In the genomic region with DNA sequence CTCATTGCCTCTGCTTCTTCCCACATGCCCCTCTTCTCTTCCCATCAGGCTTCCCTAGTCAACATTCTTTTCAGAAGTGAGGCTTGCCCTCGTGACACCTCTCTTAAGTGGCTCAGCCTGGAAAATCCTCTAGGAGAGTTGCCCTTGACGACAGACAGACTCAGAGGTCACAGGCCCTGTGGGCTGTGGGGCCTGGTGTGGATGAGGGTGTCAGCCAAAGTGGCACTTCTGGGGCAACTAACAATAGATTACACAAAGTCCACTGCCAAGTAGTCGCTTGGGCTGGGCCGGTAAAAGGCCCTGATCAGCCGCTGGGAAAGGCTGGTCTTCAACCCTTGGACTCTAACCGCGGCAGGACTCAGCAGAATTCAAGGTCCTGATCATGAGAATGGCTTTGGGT, we compare ENCODE assay signal across 22 cellular contexts. TPM values are rescaled to one million over a fixed set of nuclear protein-coding genes. Genes with fewer than 3 reads are reported as not detected.
DNase-seq lines count a peak whose midpoint lies in the region; ATAC-seq and TF ChIP-seq lines count a peak whose summit lies in the region.
"Had no signal": no experiment of that assay in that cellular context is flagged by ENCODE, and none has a peak within 500 bp of the region (broad histone marks: within the 10 kb centered on the region; RNA-seq: fewer than 3 reads in every experiment).

No MANE protein-coding gene starts in this region.

- H3K9me3 ChIP-seq in Peyer's patch (no peaks in the 10 kb centered on the region), right lobe of liver (no peaks in the 10 kb centered on the region)
- H3K9me3 ChIP-seq: gastroesophageal sphincter, suprapubic skin had no signal

- H3K27me3 ChIP-seq in Peyer's patch (no peaks in the 10 kb centered on the region), right lobe of liver (no peaks in the 10 kb centered on the region)
- H3K27me3 ChIP-seq: suprapubic skin had no signal

- WGBS in right lobe of liver (ENCODE audit: insufficient coverage, low coverage, low lambda C conversion rate, missing lambda C conversion rate): 21% methylated on average over 4 of the region's 7 CpGs

- TF ChIP-seq POLR2A in Peyer's patch (IDR thresholded peaks at IDR 0.05) (peak in 1 of 2 donors; percentile 49), right lobe of liver (IDR thresholded peaks at IDR 0.05) (no peak)

- peak; percentile 83 to 95 (median 89) for ATAC-seq in right lobe of liver
- ATAC-seq: gastroesophageal sphincter had no signal

- H3K4me1 ChIP-seq in Peyer's patch: peaks cover 0 to 36% (median 0%) of the 10 kb centered on the region in 4 donors
- H3K4me1 ChIP-seq in right lobe of liver: peaks cover 0 to 17% (median 3%) of the 10 kb centered on the region in 4 donors
- H3K4me1 ChIP-seq: gastroesophageal sphincter had no signal

- TF ChIP-seq CTCF in Peyer's patch (IDR thresholded peaks at IDR 0.05) (no peak), right lobe of liver (IDR thresholded peaks at IDR 0.05) (no peak), retinal pigment epithelial cell (conservative IDR thresholded peaks at IDR 0.05; ENCODE audit: low read depth, low read length) (no peak)

- peak in 2 of 3 donors; percentile 83 to 87 for DNase-seq in Peyer's patch
- DNase-seq in foreskin melanocyte: peak; percentile 11
- DNase-seq in right lobe of liver: peak; percentile 49 to 78 (median 77)
- DNase-seq in retinal pigment epithelial cell (ENCODE audit: low read depth): peak; percentile 32
- no peak for DNase-seq in dermis blood vessel endothelial cell
- DNase-seq in DMS79 treated with DMSO at 0.1 percent for 48 hours (lab: John Stamatoyannopoulos, UW): no peak
- DNase-seq in GDM1 (lab: John Stamatoyannopoulos, UW): no peak
- DNase-seq in stimulated activated CD4-positive, alpha-beta T cell treated with anti-CD3 and anti-CD28 coated beads, Interleukin-2, amount 100 ng/mL, for 48 hours: no peak
- DNase-seq: activated CD4-positive, alpha-beta T cell treated with anti-CD3 and anti-CD28 coated beads, Interleukin-2, amount 50 U/mL, for 48 hours; activated gamma-delta T cell; amniotic stem cell; central memory CD4-positive, alpha-beta T cell; GF-D8; KBM-7; MV-4-11; NCI-H187; NCI-H2227 treated with DMSO at 0.1 percent for 48 hours; occipital lobe; retina had no signal

- no peaks in the 10 kb centered on the region for H3K36me3 ChIP-seq in Peyer's patch
- no peaks in the 10 kb centered on the region for H3K36me3 ChIP-seq in right lobe of liver
- H3K36me3 ChIP-seq: gastroesophageal sphincter, suprapubic skin had no signal

- intact Hi-C loops in right lobe of liver (cut with DNase I): no loop called here

- H3K27ac ChIP-seq in Peyer's patch: peak overlapping the region in 3 of 4 donors; percentile 52 to 88 (median 85)
- peak overlapping the region in 1 of 3 donors; percentile 43 for H3K27ac ChIP-seq in right lobe of liver
- H3K27ac ChIP-seq: gastroesophageal sphincter, SK-N-MC, suprapubic skin had no signal

- no peak overlapping the region for H3K4me3 ChIP-seq in Peyer's patch
- H3K4me3 ChIP-seq in right lobe of liver: no peak overlapping the region
- no peak overlapping the region for H3K4me3 ChIP-seq in retinal pigment epithelial cell (ENCODE audit: low read length)
- H3K4me3 ChIP-seq: gastroesophageal sphincter, SK-N-MC, suprapubic skin had no signal

RNA-seq across cellular contexts. Expression of a gene that starts 33.7 kb away (rescaled TPM):
- 10 to 100 TPM; 24.0 to 29.7 (median 27.9) TPM for total RNA-seq in Peyer's patch
- 10 to 100 TPM in 1 of 6 experiments, 1 to 10 TPM in 5; 8.4 to 12.1 (median 9.3) TPM for total RNA-seq in right lobe of liver
- total RNA-seq in dermis blood vessel endothelial cell: 15.0 and 16.1 TPM in 2 replicates

RNA-seq across cellular contexts. Expression of a gene that starts 48.1 kb away (rescaled TPM):
- 100 to 1,000 TPM; 131 to 281 (median 141) TPM for total RNA-seq in Peyer's patch
- 10 to 100 TPM; 32.6 to 69.9 (median 42.2) TPM for total RNA-seq in right lobe of liver
- 88.3 and 129 TPM in 2 replicates for total RNA-seq in dermis blood vessel endothelial cell

Comparison
In these comparisons a context has a peak if more than half of its experiments do, and no peak if none do; other contexts are left out.
1. DNase-seq: peak in Peyer's patch (2 of 3), foreskin melanocyte (single experiment), right lobe of liver (3 of 3) and retinal pigment epithelial cell (single experiment); none in dermis blood vessel endothelial cell (single experiment), DMS79 treated with DMSO at 0.1 percent for 48 hours (single experiment), GDM1 (single experiment) and stimulated activated CD4-positive, alpha-beta T cell treated with anti-CD3 and anti-CD28 coated beads, Interleukin-2, amount 100 ng/mL, for 48 hours (0 of 2).